In genomic region chr10:72334832-72335393, GRCh38 we compare ENCODE assay signal across 8 cellular contexts. TPM values are rescaled to one million over a fixed set of nuclear protein-coding genes. Genes with fewer than 3 reads are reported as not detected.
DNase-seq lines count a peak whose midpoint lies in the region; ATAC-seq and TF ChIP-seq lines count a peak whose summit lies in the region.

No MANE protein-coding gene starts in this region.

- H3K4me3 ChIP-seq in HCT116 (replicated peaks in 1 of 2; ENCODE audit: low read depth in 1 of 2, low read length in 2 of 2): no peak overlapping the region
- H3K4me3 ChIP-seq in esophagus squamous epithelium: peak overlapping the region in 2 of 4 donors; percentile 1 to 39
- no peak overlapping the region for H3K4me3 ChIP-seq in PC-3 (ENCODE audit: low read length)

- H3K27ac Mint-ChIP-seq in neural crest cell (ENCODE audit: unreplicated experiment): peak overlapping the region; percentile 94

- peaks cover 4% of the 10 kb centered on the region for H3K36me3 Mint-ChIP-seq in neural crest cell (ENCODE audit: low read depth)

- 31 to 32% methylated on average over 8 to 10 of the region's 15 CpGs for WGBS in esophagus squamous epithelium, 2 donors

- POLR2A ChIA-PET in HCT116 (lab: Charles Lee) (interaction anchor here (12.3 kb wide), 1 partner anchor 57 kb away, joined by 274 read pairs; the partner anchor contains the start of gene DDIT4), PC-3 (lab: Charles Lee; ENCODE audit: unreplicated experiment) (no interaction called here)

- CTCF ChIA-PET in HCT116 (lab: Charles Lee) (interaction anchor here (0.7 to 2.4 kb wide), 3 partner anchors 59 to 134 kb away, joined by 3 to 7 read pairs (median 4); no protein-coding TSS in a partner anchor), PC-3 (lab: Charles Lee) (no interaction called here)

- DNase-seq in GM10266 (ENCODE audit: extremely low spot score): peak; percentile 75
- DNase-seq in HCT116 (ENCODE audit: low read depth, low spot score): no peak
- DNase-seq in NCI-H1092 treated with DMSO at 0.1 percent for 48 hours (lab: John Stamatoyannopoulos, UW): peak; percentile 57
- DNase-seq in activated CD8-positive, alpha-beta memory T cell treated with anti-CD3 and anti-CD28 coated beads, Interleukin-2, amount 50 U/mL, for 48 hours: peak; percentile 93
- DNase-seq in esophagus squamous epithelium (lab: John Stamatoyannopoulos, UW): peak; percentile 74
- DNase-seq in neural crest cell (ENCODE audit: low read depth, low spot score): no peak
- DNase-seq in PC-3: no peak

- no peaks in the 10 kb centered on the region for H3F3A ChIP-seq in PC-3 (ENCODE audit: low read length, unreplicated experiment)

- no peak for TF ChIP-seq POLR2A in HCT116 (IDR thresholded peaks at IDR 0.05; ENCODE audit: borderline replicate concordance, extremely low read depth, insufficient read depth, insufficient read length)
- TF ChIP-seq POLR2A in esophagus squamous epithelium (IDR thresholded peaks at IDR 0.05): peak in 2 of 4 donors; percentile 21 to 34

- H3K9ac ChIP-seq in HCT116 (ENCODE audit: low read length) (no peak overlapping the region), PC-3 (ENCODE audit: low read length) (no peak overlapping the region)

- H3K27me3 ChIP-seq in HCT116 (ENCODE audit: insufficient read depth, low read length) (no peaks in the 10 kb centered on the region), esophagus squamous epithelium (no peaks in the 10 kb centered on the region), PC-3 (ENCODE audit: low read length) (no peaks in the 10 kb centered on the region)

- no peak for TF ChIP-seq RAD21 in HCT116 (IDR thresholded peaks at IDR 0.05; ENCODE audit: low read depth)

- H3K36me3 ChIP-seq in HCT116 (ENCODE audit: control insufficient read depth in 1 of 2, insufficient read depth in 2 of 2, low read length in 2 of 2): peaks cover 5 to 13% of the 10 kb centered on the region in 2 experiments; a peak in 2 of 4 replicates
- H3K36me3 ChIP-seq in esophagus squamous epithelium: peaks cover 7 to 69% (median 8%) of the 10 kb centered on the region in 3 donors
- peaks cover 6% of the 10 kb centered on the region; the same call in 1 of the 2 replicates for H3K36me3 ChIP-seq in PC-3 (ENCODE audit: low read depth, low read length)

- H3K4me3 Mint-ChIP-seq in neural crest cell: peak overlapping the region; percentile 78

- H3K9me3 ChIP-seq in HCT116 (ENCODE audit: control insufficient read depth in 1 of 2, insufficient read depth in 1 of 2, low read depth in 1 of 2, low read length in 2 of 2) (no peaks in the 10 kb centered on the region), esophagus squamous epithelium (no peaks in the 10 kb centered on the region), PC-3 (ENCODE audit: low read length) (no peaks in the 10 kb centered on the region)

- ATAC-seq in HCT116 (no peak), PC-3 (no peak)

- no peaks in the 10 kb centered on the region for H3K9me2 ChIP-seq in HCT116 (ENCODE audit: insufficient read depth)
- no peaks in the 10 kb centered on the region for H3K9me2 ChIP-seq in PC-3 (replicated peaks; ENCODE audit: low read length)

- H3K27me3 Mint-ChIP-seq in neural crest cell (ENCODE audit: low read depth): peaks cover 2% of the 10 kb centered on the region

- peak; percentile 44 for TF ChIP-seq CTCF in GM10266 (IDR thresholded peaks at IDR 0.05; ENCODE audit: control insufficient read depth, insufficient read depth, low read depth, missing control alignments)
- no peak for TF ChIP-seq CTCF in HCT116 (IDR thresholded peaks at IDR 0.05 in 2 of 3, conservative IDR thresholded peaks at IDR 0.05 in 1 of 3; ENCODE audit: borderline replicate concordance in 1 of 3, insufficient read depth in 1 of 3, low read depth in 2 of 3, low read length in 2 of 3)
- no peak for TF ChIP-seq CTCF in esophagus squamous epithelium (IDR thresholded peaks at IDR 0.05)
- no peak for TF ChIP-seq CTCF in neural crest cell (conservative IDR thresholded peaks at IDR 0.05)
- no peak for TF ChIP-seq CTCF in PC-3 (conservative IDR thresholded peaks at IDR 0.05; ENCODE audit: low read depth, low read length)

- H3K4me1 ChIP-seq in HCT116 (ENCODE audit: control insufficient read depth in 1 of 2, insufficient read depth in 2 of 2, low read length in 2 of 2) (peaks cover 29 to 38% of the 10 kb centered on the region in 2 experiments), esophagus squamous epithelium (peaks cover 63 to 82% (median 64%) of the 10 kb centered on the region in 3 donors), PC-3 (ENCODE audit: insufficient read depth, low read length) (peaks cover 15% of the 10 kb centered on the region)

- no TSS peak for BruUV-seq in HCT116 (replicated peaks; lab: Mats Ljungman, UMichigan)
- BruUV-seq in PC-3 (replicated peaks; lab: Mats Ljungman, UMichigan): no TSS peak

- intact Hi-C loops in HCT116 (cut with micrococcal nuclease): no loop called here
- intact Hi-C loops in esophagus squamous epithelium (cut with DNase I): loop anchor here (10.0 kb wide), 1 partner anchor 90 kb away; no protein-coding TSS in a partner anchor
- intact Hi-C loops in PC-3 (cut with micrococcal nuclease): no loop called here

- peaks cover 68% of the 10 kb centered on the region for H3K4me1 Mint-ChIP-seq in neural crest cell

- H3K79me2 ChIP-seq in HCT116 (ENCODE audit: insufficient read depth, low read length) (no peaks in the 10 kb centered on the region), PC-3 (ENCODE audit: low read length) (no peaks in the 10 kb centered on the region)

- H2AFZ ChIP-seq in HCT116 (ENCODE audit: low read depth, low read length, poor library complexity, severe bottlenecking) (no peak overlapping the region), PC-3 (ENCODE audit: low read length) (no peak overlapping the region)

- H3K9me3 Mint-ChIP-seq in neural crest cell: no peaks in the 10 kb centered on the region

- RAD21 ChIA-PET in HCT116 (lab: Charles Lee; ENCODE audit: low non-redundant PET in 1 of 2, low total read pairs in 2 of 2, uncharacterized antibody in 2 of 2, unreplicated experiment in 2 of 2): no interaction called here

- H4K20me1 ChIP-seq in HCT116 (ENCODE audit: insufficient read depth) (no peaks in the 10 kb centered on the region), PC-3 (ENCODE audit: low read length) (no peaks in the 10 kb centered on the region)

- H3K27ac ChIP-seq in HCT116 (ENCODE audit: low read depth, low read length): peak overlapping the region; percentile 9; the same call in 1 of the 2 replicates
- H3K27ac ChIP-seq in esophagus squamous epithelium: peak overlapping the region; percentile 86 to 94 (median 93)
- peak overlapping the region; percentile 91 for H3K27ac ChIP-seq in temporal lobe (ENCODE audit: low read depth, low read length)
- H3K27ac ChIP-seq in PC-3 (ENCODE audit: low read length): no peak overlapping the region

- H3K4me2 ChIP-seq in HCT116 (ENCODE audit: low read length) (no peak overlapping the region), PC-3 (ENCODE audit: low read length) (no peak overlapping the region)

TF ChIP-seq in HCT116, 20 proteins besides CTCF, POLR2A, EP300 and RAD21:
- TF ChIP-seq REST (IDR thresholded peaks at IDR 0.05; ENCODE audit: low read depth) (no peak), TCF7L2 (IDR thresholded peaks at IDR 0.05; ENCODE audit: borderline replicate concordance, extremely low read depth, insufficient read depth, insufficient read length) (peak; percentile 87), EGR1 (IDR thresholded peaks at IDR 0.05; ENCODE audit: low read depth) (no peak)

RNA-seq across cellular contexts. Expression of gene DNAJB12, which starts 19.8 kb away (rescaled TPM):
- 25.8 TPM for total RNA-seq in HCT116 (2021; ENCODE audit: unreplicated experiment)
- polyA plus RNA-seq in HCT116 (2012): 19.8 and 23.4 TPM in 2 replicates
- total RNA-seq in esophagus squamous epithelium: 10 to 100 TPM; 22.7 to 34.0 (median 23.8) TPM
- 32.4 and 36.5 TPM in 2 replicates for total RNA-seq in neural crest cell
- 13.0 TPM for total RNA-seq in temporal lobe
- 25.7 and 30.9 TPM in 2 replicates for total RNA-seq in PC-3 (2014; rRNA removed)

Comparison
In these comparisons a context has a peak if more than half of its experiments do, and no peak if none do; other contexts are left out.
1. DNase-seq: peak in GM10266 (single experiment), NCI-H1092 treated with DMSO at 0.1 percent for 48 hours (single experiment), activated CD8-positive, alpha-beta memory T cell treated with anti-CD3 and anti-CD28 coated beads, Interleukin-2, amount 50 U/mL, for 48 hours (single experiment) and esophagus squamous epithelium (single experiment); none in HCT116 (single experiment), neural crest cell (single experiment) and PC-3 (single experiment).